9 cellular contexts compared by ENCODE assay signal in genomic region chr10:78408671-78409472, GRCh38.
DNase-seq lines count a peak whose midpoint lies in the region; ATAC-seq and TF ChIP-seq lines count a peak whose summit lies in the region.
"Had no signal": no experiment of that assay in that cellular context is flagged by ENCODE, and none has a peak within 500 bp of the region (broad histone marks: within the 10 kb centered on the region; RNA-seq: fewer than 3 reads in every experiment).

No MANE protein-coding gene starts in this region.

- intact Hi-C loops in left ventricle myocardium inferior (cut with micrococcal nuclease) (no loop called here), psoas muscle (cut with DNase I) (no loop called here)

- peak overlapping the region; percentile 94 for H3K27ac ChIP-seq in left ventricle myocardium inferior (replicated peaks)
- H3K27ac ChIP-seq in psoas muscle = no peak overlapping the region
- H3K27ac ChIP-seq: KMS-11 had no signal

- peaks cover 37% of the 10 kb centered on the region for H3K4me1 ChIP-seq in left ventricle myocardium inferior
- peaks cover 9% of the 10 kb centered on the region for H3K4me1 ChIP-seq in psoas muscle

- H3K36me3 ChIP-seq in H7 (replicated peaks; ENCODE audit: control insufficient read depth, insufficient read depth, low read length) = no peaks in the 10 kb centered on the region
- no peaks in the 10 kb centered on the region for H3K36me3 ChIP-seq in left ventricle myocardium inferior
- no peaks in the 10 kb centered on the region for H3K36me3 ChIP-seq in psoas muscle (ENCODE audit: insufficient read depth in 1 of 2, low read depth in 1 of 2)

- no peak for TF ChIP-seq CTCF in left ventricle myocardium inferior (IDR thresholded peaks at IDR 0.05; ENCODE audit: borderline replicate concordance)
- TF ChIP-seq CTCF in psoas muscle (IDR thresholded peaks at IDR 0.05) = no peak

- no peaks in the 10 kb centered on the region for H3K9me3 ChIP-seq in left ventricle myocardium inferior (replicated peaks)
- no peaks in the 10 kb centered on the region for H3K9me3 ChIP-seq in psoas muscle

- DNase-seq in H7 (peak; percentile 50), left ventricle myocardium inferior (peak; percentile 87), psoas muscle (peak; percentile 77 to 84)
- DNase-seq in activated CD4-positive, CD25-positive, alpha-beta regulatory T cell (lab: John Stamatoyannopoulos, UW) = no peak

- ATAC-seq in SK-N-SH treated with all-trans-retinoic acid at 6 μM for 48 hours (peak; percentile 8; the same call in 2 of the 3 replicates), psoas muscle (peak; percentile 72 to 87 (median 78)), HG02678 (IDR thresholded peaks at IDR 0.05; ENCODE audit: unreplicated experiment) (no peak), GM21360 (IDR thresholded peaks at IDR 0.05; ENCODE audit: unreplicated experiment) (no peak), GM19467 (IDR thresholded peaks at IDR 0.05; ENCODE audit: unreplicated experiment) (no peak)

- H3K4me3 ChIP-seq in H7 (ENCODE audit: insufficient read depth, low read depth, low read length) (no peak overlapping the region), left ventricle myocardium inferior (no peak overlapping the region), psoas muscle (no peak overlapping the region)

- WGBS in psoas muscle, 3 donors = 32 to 47% (median 42%) methylated on average over 12 of the region's 12 CpGs

- H3K27me3 ChIP-seq in H7 (ENCODE audit: control insufficient read depth, insufficient read depth, low read length) = no peaks in the 10 kb centered on the region
- H3K27me3 ChIP-seq in left ventricle myocardium inferior (ENCODE audit: low read depth) = peaks cover 4% of the 10 kb centered on the region
- H3K27me3 ChIP-seq in psoas muscle (ENCODE audit: insufficient read depth in 3 of 3, low read length in 2 of 3) = peaks cover 0 to 12% (median 0%) of the 10 kb centered on the region in 3 donors

TF ChIP-seq in SK-N-SH treated with all-trans-retinoic acid at 6 μM for 48 hours, 23 proteins besides CTCF, POLR2A, EP300 and RAD21:
- no peak for TF ChIP-seq ESRRG (CRISPR knock-in tag; IDR thresholded peaks at IDR 0.05)
- TF ChIP-seq ZNF8 (CRISPR knock-in tag; IDR thresholded peaks at IDR 0.05) = peak; percentile 60; the same call in 1 of the 2 replicates
- peak; percentile 22; the same call in 1 of the 2 replicates for TF ChIP-seq TCF4 (CRISPR knock-in tag; IDR thresholded peaks at IDR 0.05; ENCODE audit: borderline replicate concordance)
TF ChIP-seq in SK-N-SH treated with all-trans-retinoic acid at 6 μM for 48 hours: peak in this region for 2.

Comparison
In these comparisons a context has a peak if more than half of its experiments do, and no peak if none do; other contexts are left out.
1. DNase-seq: peak in H7 (single experiment), left ventricle myocardium inferior (single experiment) and psoas muscle (2 of 2); none in activated CD4-positive, CD25-positive, alpha-beta regulatory T cell (0 of 4).
2. ATAC-seq: peak in SK-N-SH treated with all-trans-retinoic acid at 6 μM for 48 hours (single experiment) and psoas muscle (4 of 4); none in HG02678 (single experiment), GM21360 (single experiment) and GM19467 (single experiment).